In genomic region chr7:44449531-44449930, GRCh38 we compare ENCODE assay signal across 15 cellular contexts. TPM values are rescaled to one million over a fixed set of nuclear protein-coding genes. Genes with fewer than 3 reads are reported as not detected.
DNase-seq lines count a peak whose midpoint lies in the region; ATAC-seq, FAIRE-seq and TF ChIP-seq lines count a peak whose summit lies in the region.
"Had no signal": no experiment of that assay in that cellular context is flagged by ENCODE, and none has a peak within 500 bp of the region (broad histone marks: within the 10 kb centered on the region; RNA-seq: fewer than 3 reads in every experiment).

No MANE protein-coding gene starts in this region.

- no peak for TF ChIP-seq POLR2A in GM12891 (IDR thresholded peaks at IDR 0.05; ENCODE audit: low read depth, low read length)

- H3K27ac Mint-ChIP-seq in HFFc6: peak overlapping the region; percentile 89

- H3K4me3 Mint-ChIP-seq in HFFc6: peak overlapping the region; percentile 72

- no peaks in the 10 kb centered on the region; the same call in 1 of the 2 replicates for H3K27me3 Mint-ChIP-seq in HFFc6 (ENCODE audit: insufficient read depth)

- FAIRE-seq in GM12891 (lab: Jason Lieb, UNC): no peak
- FAIRE-seq: bronchial epithelial cell, islet of Langerhans had no signal

- peaks cover 22% of the 10 kb centered on the region for H3K36me3 Mint-ChIP-seq in HFFc6 (ENCODE audit: low read depth)

- DNase-seq in AML-193 (lab: John Stamatoyannopoulos, UW) (peak; percentile 16 to 31), HFFc6 (peak; percentile 43), SKM-1 treated with dmso at 0.1 percent for 144 hours (lab: John Stamatoyannopoulos, UW; ENCODE audit: unreplicated experiment) (peak; percentile 48), fibroblast of pulmonary artery (ENCODE audit: low read depth) (peak; percentile 15), GM12891 (ENCODE audit: insufficient read length, low spot score) (no peak), COR-L47 (lab: John Stamatoyannopoulos, UW) (no peak)
- DNase-seq: activated CD4-positive, CD25-positive, alpha-beta regulatory T cell treated with anti-CD3 and anti-CD28 coated beads, Interleukin-2, amount 50 U/mL, for 72 hours; NCI-H1694; NCI-H774; stimulated activated naive CD4-positive, alpha-beta T cell had no signal

- H3K9me3 Mint-ChIP-seq in HFFc6: no peaks in the 10 kb centered on the region

- H3K4me3 ChIP-seq in fibroblast of pulmonary artery (replicated peaks; ENCODE audit: low read depth, low read length): no peak overlapping the region
- H3K4me3 ChIP-seq: prostate gland had no signal

- peaks cover 33% of the 10 kb centered on the region for H3K4me1 Mint-ChIP-seq in HFFc6 (ENCODE audit: low read depth)

- ATAC-seq in GM18502 (IDR thresholded peaks at IDR 0.05; ENCODE audit: poor library complexity, unreplicated experiment) (no peak), GM18498 (IDR thresholded peaks at IDR 0.05; ENCODE audit: unreplicated experiment) (no peak)

- TF ChIP-seq CTCF in HFFc6 (IDR thresholded peaks at IDR 0.05) (no peak), fibroblast of pulmonary artery (IDR thresholded peaks at IDR 0.05; ENCODE audit: low read length, missing control alignments) (no peak)

TF ChIP-seq in GM12891, 5 proteins besides CTCF, POLR2A, EP300 and RAD21:
- TF ChIP-seq SPI1 (IDR thresholded peaks at IDR 0.05; ENCODE audit: low read depth, low read length): no peak
- no peak for TF ChIP-seq POU2F2 (IDR thresholded peaks at IDR 0.05; ENCODE audit: low read depth, low read length)
- no peak for TF ChIP-seq PAX5 (IDR thresholded peaks at IDR 0.05; ENCODE audit: insufficient read depth, low read length, severe bottlenecking)
- TF ChIP-seq TAF1 (IDR thresholded peaks at IDR 0.05; ENCODE audit: low read depth, low read length): no peak
- no peak for TF ChIP-seq POLR2AphosphoS5 (IDR thresholded peaks at IDR 0.05; ENCODE audit: low read depth, low read length)

RNA-seq across cellular contexts. Expression of gene NUDCD3, which starts 40.9 kb away (rescaled TPM):
- 100 to 1,000 TPM in 2 of 6 experiments, 10 to 100 TPM in 4; 79.2 to 114 (median 90.6) TPM for total RNA-seq in HFFc6 (2021; fragmentation: NEBNext Ultra II Directional; extraction: Animal tissue kit (Norgen Biotek cat#: 25700))
- polyA plus RNA-seq in GM12891 (2012; ENCODE audit: low read depth, missing spikeins): 36.8 TPM

Comparison
In these comparisons a context has a peak if more than half of its experiments do, and no peak if none do; other contexts are left out.
1. DNase-seq: peak in AML-193 (2 of 2), HFFc6 (single experiment), SKM-1 treated with dmso at 0.1 percent for 144 hours (single experiment) and fibroblast of pulmonary artery (single experiment); none in GM12891 (single experiment) and COR-L47 (single experiment).